In the genomic region with DNA sequence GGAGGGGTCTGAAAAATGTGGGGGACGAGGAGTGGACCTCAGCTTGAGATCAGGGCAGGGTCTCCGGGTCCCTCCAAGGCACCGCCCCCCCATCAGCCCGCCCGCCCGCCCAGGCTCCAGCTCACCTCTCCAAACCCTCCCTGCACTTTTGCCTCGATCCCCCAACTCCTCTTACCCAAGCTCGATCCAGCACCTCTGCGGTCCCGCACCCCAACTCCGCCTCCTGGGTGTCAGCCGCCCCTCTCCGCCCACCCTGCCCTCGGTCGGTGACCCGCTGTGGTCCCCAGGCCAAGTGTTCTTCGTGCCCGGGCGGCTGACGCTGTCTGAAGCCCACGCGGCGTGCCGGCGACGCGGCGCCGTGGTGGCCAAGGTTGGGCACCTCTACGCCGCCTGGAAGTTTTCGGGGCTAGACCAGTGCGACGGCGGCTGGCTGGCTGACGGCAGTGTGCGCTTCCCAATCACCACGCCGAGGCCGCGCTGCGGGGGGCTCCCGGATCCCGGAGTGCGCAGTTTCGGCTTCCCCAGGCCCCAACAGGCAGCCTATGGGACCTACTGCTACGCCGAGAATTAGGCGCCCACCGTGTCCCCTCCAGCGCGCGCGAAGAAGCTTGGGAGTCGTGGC, we compare ENCODE assay signal across 1 cellular context.
TF ChIP-seq lines count a peak whose summit lies in the region.

No MANE protein-coding gene starts in this region.

TF ChIP-seq in HepG2, 621 proteins besides CTCF, POLR2A, EP300 and RAD21:
- TF ChIP-seq ZFX (CRISPR knock-in tag; IDR thresholded peaks at IDR 0.05; ENCODE audit: low read depth) (peak; percentile 22; the same call in 1 of the 2 replicates), RBM39 (IDR thresholded peaks at IDR 0.05; ENCODE audit: low read depth, low read length, poor library complexity, severe bottlenecking) (peak; percentile 19), GFI1 (CRISPR knock-in tag; IDR thresholded peaks at IDR 0.05; ENCODE audit: borderline replicate concordance) (no peak), FOXK1 (CRISPR knock-in tag; IDR thresholded peaks at IDR 0.05; ENCODE audit: borderline replicate concordance, low read depth) (no peak), NR2C2 (CRISPR knock-in tag; IDR thresholded peaks at IDR 0.05; ENCODE audit: borderline replicate concordance) (peak; percentile 5; the same call in 1 of the 2 replicates), SNRNP70 (IDR thresholded peaks at IDR 0.05; ENCODE audit: low read depth, low read length) (no peak), SPEN (CRISPR knock-in tag; IDR thresholded peaks at IDR 0.05; ENCODE audit: low read depth) (no peak), KLF11 (CRISPR knock-in tag; IDR thresholded peaks at IDR 0.05) (no peak), ZNF547 (CRISPR knock-in tag; IDR thresholded peaks at IDR 0.05) (0 out of 2 replicates have a peak, but pooled peaks have one; percentile 14), ZNF17 (CRISPR knock-in tag; IDR thresholded peaks at IDR 0.05) (no peak), NRL (CRISPR knock-in tag; IDR thresholded peaks at IDR 0.05; ENCODE audit: borderline replicate concordance) (0 out of 2 replicates have a peak, but pooled peaks have one; percentile 18), SSRP1 (CRISPR knock-in tag; IDR thresholded peaks at IDR 0.05) (no peak), NFE2 (CRISPR knock-in tag; IDR thresholded peaks at IDR 0.05) (no peak), ZNF205 (CRISPR knock-in tag; IDR thresholded peaks at IDR 0.05) (no peak), ZNF772 (CRISPR knock-in tag; IDR thresholded peaks at IDR 0.05) (no peak), CBX2 (IDR thresholded peaks at IDR 0.05; ENCODE audit: low read depth, low read length) (no peak), CBX2 (CRISPR knock-in tag; IDR thresholded peaks at IDR 0.05; ENCODE audit: low read depth) (0 out of 2 replicates have a peak, but pooled peaks have one; percentile 3), IKZF4 (CRISPR knock-in tag; IDR thresholded peaks at IDR 0.05; ENCODE audit: borderline replicate concordance, low read depth, not compliant biosample characterization) (no peak), CENPT (CRISPR knock-in tag; IDR thresholded peaks at IDR 0.05; ENCODE audit: low read depth) (no peak), DR1 (CRISPR knock-in tag; IDR thresholded peaks at IDR 0.05) (no peak), ZFAT (CRISPR knock-in tag; conservative IDR thresholded peaks at IDR 0.05) (no peak), RCOR2 (CRISPR knock-in tag; IDR thresholded peaks at IDR 0.05) (no peak), ZNF678 (CRISPR knock-in tag; IDR thresholded peaks at IDR 0.05) (no peak), ZNF564 (CRISPR knock-in tag; IDR thresholded peaks at IDR 0.05) (no peak), SRSF1 (optimal IDR thresholded peaks at IDR 0.05; ENCODE audit: low read depth, low read length) (no peak), ZNF230 (CRISPR knock-in tag; IDR thresholded peaks at IDR 0.05) (0 out of 2 replicates have a peak, but pooled peaks have one; percentile 18), ZNF672 (CRISPR knock-in tag; IDR thresholded peaks at IDR 0.05) (no peak), SIN3A (IDR thresholded peaks at IDR 0.05; ENCODE audit: borderline replicate concordance, low read depth, low read length) (no peak), ZNF724P (CRISPR knock-in tag; IDR thresholded peaks at IDR 0.05; ENCODE audit: borderline replicate concordance) (no peak), TMF1 (CRISPR knock-in tag; IDR thresholded peaks at IDR 0.05; ENCODE audit: low read depth) (no peak), MED13 (CRISPR knock-in tag; IDR thresholded peaks at IDR 0.05) (no peak), JUNB (CRISPR knock-in tag; IDR thresholded peaks at IDR 0.05; ENCODE audit: borderline replicate concordance) (no peak)
- TF ChIP-seq, protein P1, sequence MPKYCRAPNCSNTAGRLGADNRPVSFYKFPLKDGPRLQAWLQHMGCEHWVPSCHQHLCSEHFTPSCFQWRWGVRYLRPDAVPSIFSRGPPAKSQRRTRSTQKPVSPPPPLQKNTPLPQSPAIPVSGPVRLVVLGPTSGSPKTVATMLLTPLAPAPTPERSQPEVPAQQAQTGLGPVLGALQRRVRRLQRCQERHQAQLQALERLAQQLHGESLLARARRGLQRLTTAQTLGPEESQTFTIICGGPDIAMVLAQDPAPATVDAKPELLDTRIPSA (CRISPR knock-in tag; IDR thresholded peaks at IDR 0.05; ENCODE audit: borderline replicate concordance), result 0 out of 2 replicates have a peak, but pooled peaks have one; percentile 15
- TF ChIP-seq, protein P2, sequence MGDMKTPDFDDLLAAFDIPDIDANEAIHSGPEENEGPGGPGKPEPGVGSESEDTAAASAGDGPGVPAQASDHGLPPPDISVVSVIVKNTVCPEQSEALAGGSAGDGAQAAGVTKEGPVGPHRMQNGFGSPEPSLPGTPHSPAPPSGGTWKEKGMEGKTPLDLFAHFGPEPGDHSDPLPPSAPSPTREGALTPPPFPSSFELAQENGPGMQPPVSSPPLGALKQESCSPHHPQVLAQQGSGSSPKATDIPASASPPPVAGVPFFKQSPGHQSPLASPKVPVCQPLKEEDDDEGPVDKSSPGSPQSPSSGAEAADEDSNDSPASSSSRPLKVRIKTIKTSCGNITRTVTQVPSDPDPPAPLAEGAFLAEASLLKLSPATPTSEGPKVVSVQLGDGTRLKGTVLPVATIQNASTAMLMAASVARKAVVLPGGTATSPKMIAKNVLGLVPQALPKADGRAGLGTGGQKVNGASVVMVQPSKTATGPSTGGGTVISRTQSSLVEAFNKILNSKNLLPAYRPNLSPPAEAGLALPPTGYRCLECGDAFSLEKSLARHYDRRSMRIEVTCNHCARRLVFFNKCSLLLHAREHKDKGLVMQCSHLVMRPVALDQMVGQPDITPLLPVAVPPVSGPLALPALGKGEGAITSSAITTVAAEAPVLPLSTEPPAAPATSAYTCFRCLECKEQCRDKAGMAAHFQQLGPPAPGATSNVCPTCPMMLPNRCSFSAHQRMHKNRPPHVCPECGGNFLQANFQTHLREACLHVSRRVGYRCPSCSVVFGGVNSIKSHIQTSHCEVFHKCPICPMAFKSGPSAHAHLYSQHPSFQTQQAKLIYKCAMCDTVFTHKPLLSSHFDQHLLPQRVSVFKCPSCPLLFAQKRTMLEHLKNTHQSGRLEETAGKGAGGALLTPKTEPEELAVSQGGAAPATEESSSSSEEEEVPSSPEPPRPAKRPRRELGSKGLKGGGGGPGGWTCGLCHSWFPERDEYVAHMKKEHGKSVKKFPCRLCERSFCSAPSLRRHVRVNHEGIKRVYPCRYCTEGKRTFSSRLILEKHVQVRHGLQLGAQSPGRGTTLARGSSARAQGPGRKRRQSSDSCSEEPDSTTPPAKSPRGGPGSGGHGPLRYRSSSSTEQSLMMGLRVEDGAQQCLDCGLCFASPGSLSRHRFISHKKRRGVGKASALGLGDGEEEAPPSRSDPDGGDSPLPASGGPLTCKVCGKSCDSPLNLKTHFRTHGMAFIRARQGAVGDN (CRISPR knock-in tag; IDR thresholded peaks at IDR 0.05), result peak; percentile 15
- TF ChIP-seq, protein P3, sequence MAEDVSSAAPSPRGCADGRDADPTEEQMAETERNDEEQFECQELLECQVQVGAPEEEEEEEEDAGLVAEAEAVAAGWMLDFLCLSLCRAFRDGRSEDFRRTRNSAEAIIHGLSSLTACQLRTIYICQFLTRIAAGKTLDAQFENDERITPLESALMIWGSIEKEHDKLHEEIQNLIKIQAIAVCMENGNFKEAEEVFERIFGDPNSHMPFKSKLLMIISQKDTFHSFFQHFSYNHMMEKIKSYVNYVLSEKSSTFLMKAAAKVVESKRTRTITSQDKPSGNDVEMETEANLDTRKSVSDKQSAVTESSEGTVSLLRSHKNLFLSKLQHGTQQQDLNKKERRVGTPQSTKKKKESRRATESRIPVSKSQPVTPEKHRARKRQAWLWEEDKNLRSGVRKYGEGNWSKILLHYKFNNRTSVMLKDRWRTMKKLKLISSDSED (CRISPR knock-in tag; IDR thresholded peaks at IDR 0.05), result no peak
- TF ChIP-seq, protein P4, sequence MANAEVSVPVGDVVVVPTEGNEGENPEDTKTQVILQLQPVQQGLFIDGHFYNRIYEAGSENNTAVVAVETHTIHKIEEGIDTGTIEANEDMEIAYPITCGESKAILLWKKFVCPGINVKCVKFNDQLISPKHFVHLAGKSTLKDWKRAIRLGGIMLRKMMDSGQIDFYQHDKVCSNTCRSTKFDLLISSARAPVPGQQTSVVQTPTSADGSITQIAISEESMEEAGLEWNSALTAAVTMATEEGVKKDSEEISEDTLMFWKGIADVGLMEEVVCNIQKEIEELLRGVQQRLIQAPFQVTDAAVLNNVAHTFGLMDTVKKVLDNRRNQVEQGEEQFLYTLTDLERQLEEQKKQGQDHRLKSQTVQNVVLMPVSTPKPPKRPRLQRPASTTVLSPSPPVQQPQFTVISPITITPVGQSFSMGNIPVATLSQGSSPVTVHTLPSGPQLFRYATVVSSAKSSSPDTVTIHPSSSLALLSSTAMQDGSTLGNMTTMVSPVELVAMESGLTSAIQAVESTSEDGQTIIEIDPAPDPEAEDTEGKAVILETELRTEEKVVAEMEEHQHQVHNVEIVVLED (CRISPR knock-in tag; IDR thresholded peaks at IDR 0.05; ENCODE audit: borderline replicate concordance), result no peak
- TF ChIP-seq, protein P5, sequence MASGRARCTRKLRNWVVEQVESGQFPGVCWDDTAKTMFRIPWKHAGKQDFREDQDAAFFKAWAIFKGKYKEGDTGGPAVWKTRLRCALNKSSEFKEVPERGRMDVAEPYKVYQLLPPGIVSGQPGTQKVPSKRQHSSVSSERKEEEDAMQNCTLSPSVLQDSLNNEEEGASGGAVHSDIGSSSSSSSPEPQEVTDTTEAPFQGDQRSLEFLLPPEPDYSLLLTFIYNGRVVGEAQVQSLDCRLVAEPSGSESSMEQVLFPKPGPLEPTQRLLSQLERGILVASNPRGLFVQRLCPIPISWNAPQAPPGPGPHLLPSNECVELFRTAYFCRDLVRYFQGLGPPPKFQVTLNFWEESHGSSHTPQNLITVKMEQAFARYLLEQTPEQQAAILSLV (CRISPR knock-in tag; IDR thresholded peaks at IDR 0.05; ENCODE audit: borderline replicate concordance), result 0 out of 2 replicates have a peak, but pooled peaks have one; percentile 1
- TF ChIP-seq, protein P6, sequence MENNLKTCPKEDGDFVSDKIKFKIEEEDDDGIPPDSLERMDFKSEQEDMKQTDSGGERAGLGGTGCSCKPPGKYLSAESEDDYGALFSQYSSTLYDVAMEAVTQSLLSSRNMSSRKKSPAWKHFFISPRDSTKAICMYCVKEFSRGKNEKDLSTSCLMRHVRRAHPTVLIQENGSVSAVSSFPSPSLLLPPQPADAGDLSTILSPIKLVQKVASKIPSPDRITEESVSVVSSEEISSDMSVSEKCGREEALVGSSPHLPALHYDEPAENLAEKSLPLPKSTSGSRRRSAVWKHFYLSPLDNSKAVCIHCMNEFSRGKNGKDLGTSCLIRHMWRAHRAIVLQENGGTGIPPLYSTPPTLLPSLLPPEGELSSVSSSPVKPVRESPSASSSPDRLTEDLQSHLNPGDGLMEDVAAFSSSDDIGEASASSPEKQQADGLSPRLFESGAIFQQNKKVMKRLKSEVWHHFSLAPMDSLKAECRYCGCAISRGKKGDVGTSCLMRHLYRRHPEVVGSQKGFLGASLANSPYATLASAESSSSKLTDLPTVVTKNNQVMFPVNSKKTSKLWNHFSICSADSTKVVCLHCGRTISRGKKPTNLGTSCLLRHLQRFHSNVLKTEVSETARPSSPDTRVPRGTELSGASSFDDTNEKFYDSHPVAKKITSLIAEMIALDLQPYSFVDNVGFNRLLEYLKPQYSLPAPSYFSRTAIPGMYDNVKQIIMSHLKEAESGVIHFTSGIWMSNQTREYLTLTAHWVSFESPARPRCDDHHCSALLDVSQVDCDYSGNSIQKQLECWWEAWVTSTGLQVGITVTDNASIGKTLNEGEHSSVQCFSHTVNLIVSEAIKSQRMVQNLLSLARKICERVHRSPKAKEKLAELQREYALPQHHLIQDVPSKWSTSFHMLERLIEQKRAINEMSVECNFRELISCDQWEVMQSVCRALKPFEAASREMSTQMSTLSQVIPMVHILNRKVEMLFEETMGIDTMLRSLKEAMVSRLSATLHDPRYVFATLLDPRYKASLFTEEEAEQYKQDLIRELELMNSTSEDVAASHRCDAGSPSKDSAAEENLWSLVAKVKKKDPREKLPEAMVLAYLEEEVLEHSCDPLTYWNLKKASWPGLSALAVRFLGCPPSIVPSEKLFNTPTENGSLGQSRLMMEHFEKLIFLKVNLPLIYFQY (CRISPR knock-in tag; IDR thresholded peaks at IDR 0.05; ENCODE audit: borderline replicate concordance), result no peak
TF ChIP-seq in HepG2: peak in this region for 10.
